In the genomic region with DNA sequence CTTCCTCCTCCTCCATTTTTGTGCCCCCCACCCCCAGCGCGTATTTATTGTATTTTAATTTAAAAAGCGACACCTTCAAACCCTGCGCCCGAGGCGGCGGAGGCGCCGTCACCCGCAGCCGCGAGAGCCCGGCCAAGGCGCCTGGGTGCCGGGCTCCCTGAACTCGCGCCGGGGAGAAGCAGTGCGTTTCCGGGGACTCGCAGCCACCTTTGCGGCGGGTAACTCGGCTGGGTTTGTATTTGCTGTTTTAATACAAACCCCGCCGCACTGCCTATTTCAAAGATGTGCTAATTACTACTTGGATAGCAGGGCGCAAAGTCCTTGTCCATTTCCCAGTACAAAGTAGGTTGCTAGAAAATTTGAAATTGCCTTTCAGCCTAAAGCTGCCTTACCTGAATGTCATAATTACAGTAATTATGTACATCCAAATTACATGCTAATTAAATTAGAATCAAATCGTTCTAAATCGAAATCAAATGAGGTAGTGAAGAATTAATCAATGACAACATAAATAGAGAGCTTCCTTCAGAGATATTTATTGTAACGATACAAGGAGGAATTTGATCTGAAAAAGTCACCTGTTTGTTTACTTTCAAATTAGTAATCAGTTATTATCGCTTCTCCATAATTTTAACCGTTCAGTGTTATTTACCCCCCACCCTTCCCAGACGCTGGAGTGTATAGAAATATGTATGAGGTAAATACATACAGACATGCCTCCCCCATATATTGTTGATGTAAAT, we compare ENCODE assay signal across 1 cellular context.
TF ChIP-seq lines count a peak whose summit lies in the region.

No MANE protein-coding gene starts in this region.

TF ChIP-seq in HepG2, 621 proteins besides CTCF, POLR2A, EP300 and RAD21:
- TF ChIP-seq, protein P1, sequence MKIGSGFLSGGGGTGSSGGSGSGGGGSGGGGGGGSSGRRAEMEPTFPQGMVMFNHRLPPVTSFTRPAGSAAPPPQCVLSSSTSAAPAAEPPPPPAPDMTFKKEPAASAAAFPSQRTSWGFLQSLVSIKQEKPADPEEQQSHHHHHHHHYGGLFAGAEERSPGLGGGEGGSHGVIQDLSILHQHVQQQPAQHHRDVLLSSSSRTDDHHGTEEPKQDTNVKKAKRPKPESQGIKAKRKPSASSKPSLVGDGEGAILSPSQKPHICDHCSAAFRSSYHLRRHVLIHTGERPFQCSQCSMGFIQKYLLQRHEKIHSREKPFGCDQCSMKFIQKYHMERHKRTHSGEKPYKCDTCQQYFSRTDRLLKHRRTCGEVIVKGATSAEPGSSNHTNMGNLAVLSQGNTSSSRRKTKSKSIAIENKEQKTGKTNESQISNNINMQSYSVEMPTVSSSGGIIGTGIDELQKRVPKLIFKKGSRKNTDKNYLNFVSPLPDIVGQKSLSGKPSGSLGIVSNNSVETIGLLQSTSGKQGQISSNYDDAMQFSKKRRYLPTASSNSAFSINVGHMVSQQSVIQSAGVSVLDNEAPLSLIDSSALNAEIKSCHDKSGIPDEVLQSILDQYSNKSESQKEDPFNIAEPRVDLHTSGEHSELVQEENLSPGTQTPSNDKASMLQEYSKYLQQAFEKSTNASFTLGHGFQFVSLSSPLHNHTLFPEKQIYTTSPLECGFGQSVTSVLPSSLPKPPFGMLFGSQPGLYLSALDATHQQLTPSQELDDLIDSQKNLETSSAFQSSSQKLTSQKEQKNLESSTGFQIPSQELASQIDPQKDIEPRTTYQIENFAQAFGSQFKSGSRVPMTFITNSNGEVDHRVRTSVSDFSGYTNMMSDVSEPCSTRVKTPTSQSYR (CRISPR knock-in tag; IDR thresholded peaks at IDR 0.05; ENCODE audit: borderline replicate concordance): no peak
- no peak for TF ChIP-seq KLF11 (CRISPR knock-in tag; IDR thresholded peaks at IDR 0.05)
- TF ChIP-seq ZFP36 (IDR thresholded peaks at IDR 0.05; ENCODE audit: borderline replicate concordance, low read depth, low read length, partially characterized antibody): peak; percentile 15
- no peak for TF ChIP-seq ZNF724P (CRISPR knock-in tag; IDR thresholded peaks at IDR 0.05; ENCODE audit: borderline replicate concordance)
- TF ChIP-seq, protein P2, sequence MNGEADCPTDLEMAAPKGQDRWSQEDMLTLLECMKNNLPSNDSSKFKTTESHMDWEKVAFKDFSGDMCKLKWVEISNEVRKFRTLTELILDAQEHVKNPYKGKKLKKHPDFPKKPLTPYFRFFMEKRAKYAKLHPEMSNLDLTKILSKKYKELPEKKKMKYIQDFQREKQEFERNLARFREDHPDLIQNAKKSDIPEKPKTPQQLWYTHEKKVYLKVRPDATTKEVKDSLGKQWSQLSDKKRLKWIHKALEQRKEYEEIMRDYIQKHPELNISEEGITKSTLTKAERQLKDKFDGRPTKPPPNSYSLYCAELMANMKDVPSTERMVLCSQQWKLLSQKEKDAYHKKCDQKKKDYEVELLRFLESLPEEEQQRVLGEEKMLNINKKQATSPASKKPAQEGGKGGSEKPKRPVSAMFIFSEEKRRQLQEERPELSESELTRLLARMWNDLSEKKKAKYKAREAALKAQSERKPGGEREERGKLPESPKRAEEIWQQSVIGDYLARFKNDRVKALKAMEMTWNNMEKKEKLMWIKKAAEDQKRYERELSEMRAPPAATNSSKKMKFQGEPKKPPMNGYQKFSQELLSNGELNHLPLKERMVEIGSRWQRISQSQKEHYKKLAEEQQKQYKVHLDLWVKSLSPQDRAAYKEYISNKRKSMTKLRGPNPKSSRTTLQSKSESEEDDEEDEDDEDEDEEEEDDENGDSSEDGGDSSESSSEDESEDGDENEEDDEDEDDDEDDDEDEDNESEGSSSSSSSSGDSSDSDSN (CRISPR knock-in tag; IDR thresholded peaks at IDR 0.05): peak; percentile 59; the same call in 1 of the 2 replicates
- TF ChIP-seq HNRNPLL (IDR thresholded peaks at IDR 0.05; ENCODE audit: low read depth, low read length, poor library complexity, severe bottlenecking): peak; percentile 41
- TF ChIP-seq POLR2AphosphoS5 (IDR thresholded peaks at IDR 0.05; ENCODE audit: low read depth, low read length): no peak
- TF ChIP-seq CBX2 (IDR thresholded peaks at IDR 0.05; ENCODE audit: low read depth, low read length): peak; percentile 100
- no peak for TF ChIP-seq CBX2 (CRISPR knock-in tag; IDR thresholded peaks at IDR 0.05; ENCODE audit: low read depth)
- TF ChIP-seq SOX13 (IDR thresholded peaks at IDR 0.05): peak; percentile 62; the same call in 1 of the 2 replicates
- no peak for TF ChIP-seq SOX13 (CRISPR knock-in tag; conservative IDR thresholded peaks at IDR 0.05 in 1 of 2, IDR thresholded peaks at IDR 0.05 in 1 of 2)
- TF ChIP-seq ZNF180 (CRISPR knock-in tag; IDR thresholded peaks at IDR 0.05; ENCODE audit: borderline replicate concordance, low read depth): no peak
- no peak for TF ChIP-seq MIER3 (CRISPR knock-in tag; IDR thresholded peaks at IDR 0.05; ENCODE audit: borderline replicate concordance)
- TF ChIP-seq RNF2 (conservative IDR thresholded peaks at IDR 0.05; ENCODE audit: low read depth): peak; percentile 91
